Comparison of ENCODE assay signal across 23 cellular contexts in genomic region chr1:28058168-28058567, GRCh38. TPM values are rescaled to one million over a fixed set of nuclear protein-coding genes. Genes with fewer than 3 reads are reported as not detected.
DNase-seq lines count a peak whose midpoint lies in the region; ATAC-seq, FAIRE-seq and TF ChIP-seq lines count a peak whose summit lies in the region.
"Had no signal": no experiment of that assay in that cellular context is flagged by ENCODE, and none has a peak within 500 bp of the region (broad histone marks: within the 10 kb centered on the region; RNA-seq: fewer than 3 reads in every experiment).

No MANE protein-coding gene starts in this region.

- peaks cover 53% of the 10 kb centered on the region for H3K4me1 ChIP-seq in DOHH2 (ENCODE audit: control insufficient read depth, low read length)
- peaks cover 8 to 39% of the 10 kb centered on the region in 2 experiments; a peak in 4 of 5 replicates for H3K4me1 ChIP-seq in K562 (replicated peaks in 1 of 2; ENCODE audit: control insufficient read depth in 2 of 2, insufficient read depth in 2 of 2, low read length in 2 of 2)
- peaks cover 0 to 10% (median 0%) of the 10 kb centered on the region in 4 donors for H3K4me1 ChIP-seq in esophagus muscularis mucosa
- peaks cover 0 to 5% of the 10 kb centered on the region in 2 donors for H3K4me1 ChIP-seq in small intestine (ENCODE audit: control insufficient read depth in 2 of 2, insufficient read depth in 1 of 2, low read depth in 1 of 2, low read length in 1 of 2)

- H2AFZ ChIP-seq in K562 (ENCODE audit: low read depth, low read length), result no peak overlapping the region

- no peak overlapping the region for H3K4me3 Mint-ChIP-seq in CD4-positive, alpha-beta T cell
- H3K4me3 Mint-ChIP-seq: activated CD4-positive, alpha-beta memory T cell treated with anti-CD3 and anti-CD28 coated beads, Interleukin-2, amount 10 ng/mL, durations not matched to agents 7 days and 5 days; endodermal cell had no signal

- peaks cover 16% of the 10 kb centered on the region for H3K36me3 Mint-ChIP-seq in CD4-positive, alpha-beta T cell (ENCODE audit: low read depth)

- H3K9me1 ChIP-seq in K562 (ENCODE audit: control insufficient read depth, insufficient read depth, low read length), result no peaks in the 10 kb centered on the region

- TF ChIP-seq EP300 in K562 (IDR thresholded peaks at IDR 0.05; ENCODE audit: low read length) (no peak), esophagus muscularis mucosa (IDR thresholded peaks at IDR 0.05) (no peak)

- POLR2A ChIA-PET in CD4-positive, alpha-beta T cell (lab: Charles Lee), result interaction anchor here (0.8 kb wide), 1 partner anchor 98 kb away, joined by 3 read pairs; the partner anchor contains the start of gene XKR8
- POLR2A ChIA-PET in K562 (lab: Yijun Ruan, JAX), result interaction anchor here (0.6 to 3.1 kb wide), 4 partner anchors 9 to 465 kb away, joined by 3 to 10 read pairs (median 6); partner anchors contain the start of gene EYA3

- H3K9me3 Mint-ChIP-seq in CD4-positive, alpha-beta T cell, result no peaks in the 10 kb centered on the region
- H3K9me3 Mint-ChIP-seq: activated CD4-positive, alpha-beta memory T cell treated with anti-CD3 and anti-CD28 coated beads, Interleukin-2, amount 10 ng/mL, durations not matched to agents 7 days and 5 days; endodermal cell had no signal

- no peaks in the 10 kb centered on the region for H3K27me3 ChIP-seq in CD4-positive, alpha-beta T cell (ENCODE audit: control insufficient read depth, insufficient read depth, low read length)
- no peaks in the 10 kb centered on the region for H3K27me3 ChIP-seq in DOHH2 (ENCODE audit: control insufficient read depth, low read length)
- no peaks in the 10 kb centered on the region for H3K27me3 ChIP-seq in K562 (ENCODE audit: control insufficient read depth in 2 of 2, insufficient read depth in 2 of 2, low read length in 2 of 2)
- H3K27me3 ChIP-seq in esophagus muscularis mucosa, result no peaks in the 10 kb centered on the region
- no peaks in the 10 kb centered on the region for H3K27me3 ChIP-seq in small intestine (ENCODE audit: control insufficient read depth in 2 of 2, insufficient read depth in 2 of 2, low read length in 2 of 2)
- H3K27me3 ChIP-seq: MG63 had no signal

- FAIRE-seq in K562 (lab: Jason Lieb, UNC) (no peak), small intestine (lab: Jason Lieb, UNC) (no peak)
- FAIRE-seq: H54, HTR-8/SVneo had no signal

- H3K36me3 ChIP-seq in DOHH2 (ENCODE audit: control insufficient read depth, low read length) (peaks cover 33% of the 10 kb centered on the region), K562 (ENCODE audit: control insufficient read depth, insufficient read depth, low read length) (peaks cover 26% of the 10 kb centered on the region), esophagus muscularis mucosa (peaks cover 0 to 16% (median 1%) of the 10 kb centered on the region in 4 donors), small intestine (ENCODE audit: control insufficient read depth in 2 of 2, insufficient read depth in 2 of 2, low read length in 2 of 2) (no peaks in the 10 kb centered on the region)
- H3K36me3 ChIP-seq: thoracic aorta, WERI-Rb-1 had no signal

- H3K79me2 ChIP-seq in DOHH2 (ENCODE audit: control insufficient read depth, low read length) (peaks cover 65% of the 10 kb centered on the region), K562 (ENCODE audit: control insufficient read depth, insufficient read depth, low read length) (peaks cover 69% of the 10 kb centered on the region)

- DNase-seq in CD4-positive, alpha-beta T cell, result no peak
- DNase-seq in NCI-H510A (lab: John Stamatoyannopoulos, UW) (peak; percentile 34), K562 (ENCODE audit: extremely low read depth in 1 of 4, low spot score in 3 of 4) (no peak), esophagus muscularis mucosa (ENCODE audit: extremely low spot score) (no peak), OCI-M1 (lab: John Stamatoyannopoulos, UW) (no peak), Kasumi-1 (lab: John Stamatoyannopoulos, UW) (no peak), small intestine (no peak)
- DNase-seq: activated CD4-positive, alpha-beta memory T cell treated with anti-CD3 and anti-CD28 coated beads, Interleukin-2, amount 10 ng/mL, durations not matched to agents 7 days and 5 days; AML-193; amygdala; cerebellar nuclear complex; endodermal cell; left colon; MG63; NCI-H446; occipital lobe; PC-3; stimulated activated CD4-positive, alpha-beta T cell treated with anti-CD3 and anti-CD28 coated beads, Interleukin-4, amount 100 ng/mL, for 1 hour; WERI-Rb-1 had no signal

- peaks cover 42% of the 10 kb centered on the region for H3K4me1 Mint-ChIP-seq in CD4-positive, alpha-beta T cell (ENCODE audit: low read depth)
- H3K4me1 Mint-ChIP-seq: endodermal cell had no signal

- H3K27ac ChIP-seq in CD4-positive, alpha-beta T cell (ENCODE audit: low read depth, low read length), result no peak overlapping the region
- H3K27ac ChIP-seq in DOHH2 (ENCODE audit: low read depth, low read length), result no peak overlapping the region
- peak overlapping the region; percentile 41; the same call in 1 of the 3 replicates for H3K27ac ChIP-seq in K562 (ENCODE audit: extremely low read depth, low read depth, low read length)
- no peak overlapping the region for H3K27ac ChIP-seq in esophagus muscularis mucosa (replicated peaks in 1 of 4)
- no peak overlapping the region for H3K27ac ChIP-seq in small intestine (ENCODE audit: low read depth in 1 of 2, low read length in 1 of 2)
- H3K27ac ChIP-seq: thoracic aorta, WERI-Rb-1 had no signal

- H3K9me2 ChIP-seq in DOHH2 (replicated peaks; ENCODE audit: control insufficient read depth, low read length), result no peaks in the 10 kb centered on the region

- H3K9me3 ChIP-seq in CD4-positive, alpha-beta T cell (ENCODE audit: control insufficient read depth, low read length), result no peaks in the 10 kb centered on the region
- H3K9me3 ChIP-seq in DOHH2 (ENCODE audit: control insufficient read depth, insufficient read depth, low read length) (no peaks in the 10 kb centered on the region), K562 (replicated peaks; ENCODE audit: control insufficient read depth, insufficient read depth, low read depth, low read length) (peaks cover 2% of the 10 kb centered on the region; the same call in 1 of the 2 replicates), esophagus muscularis mucosa (no peaks in the 10 kb centered on the region), small intestine (ENCODE audit: control insufficient read depth, low read depth) (no peaks in the 10 kb centered on the region)
- H3K9me3 ChIP-seq: MG63, thoracic aorta had no signal

- peak overlapping the region; percentile 16 for H3K27ac Mint-ChIP-seq in CD4-positive, alpha-beta T cell
- H3K27ac Mint-ChIP-seq: activated CD4-positive, alpha-beta memory T cell treated with anti-CD3 and anti-CD28 coated beads, Interleukin-2, amount 10 ng/mL, durations not matched to agents 7 days and 5 days; endodermal cell had no signal

- TF ChIP-seq RAD21 in K562 (CRISPR knock-in tag; conservative IDR thresholded peaks at IDR 0.05 in 1 of 2, IDR thresholded peaks at IDR 0.05 in 1 of 2), result no peak; a peak in 1 of 4 replicates

- H4K20me1 ChIP-seq in DOHH2 (ENCODE audit: control insufficient read depth, insufficient read depth, low read depth, low read length), result no peaks in the 10 kb centered on the region
- H4K20me1 ChIP-seq in K562 (replicated peaks; ENCODE audit: control insufficient read depth, insufficient read depth, low read length), result 0 out of 2 replicates have a peak, but pooled peaks cover 8% of the 10 kb centered on the region

- no peaks in the 10 kb centered on the region for H3K27me3 Mint-ChIP-seq in CD4-positive, alpha-beta T cell
- H3K27me3 Mint-ChIP-seq: activated CD4-positive, alpha-beta memory T cell treated with anti-CD3 and anti-CD28 coated beads, Interleukin-2, amount 10 ng/mL, durations not matched to agents 7 days and 5 days had no signal

- peak overlapping the region; percentile 38; the same call in 1 of the 2 replicates for H3K4me2 ChIP-seq in DOHH2 (ENCODE audit: low read length)
- H3K4me2 ChIP-seq in K562 (ENCODE audit: insufficient read depth, low read length), result no peak overlapping the region

- no peaks in the 10 kb centered on the region; the same call in 1 of the 2 replicates for H3F3A ChIP-seq in DOHH2 (ENCODE audit: control insufficient read depth, insufficient read depth)

- ATAC-seq in CD4-positive, alpha-beta T cell (ENCODE audit: poor library complexity), result no peak
- ATAC-seq in K562, result no peak
- ATAC-seq: left colon, PC-3 had no signal

- in situ Hi-C loops in K562 (cut with MboI), result no loop called here

- TF ChIP-seq CTCF in CD4-positive, alpha-beta T cell (IDR thresholded peaks at IDR 0.05), result no peak
- TF ChIP-seq CTCF in DOHH2 (IDR thresholded peaks at IDR 0.05; ENCODE audit: low read depth, low read length, poor library complexity, severe bottlenecking) (no peak), K562 (IDR thresholded peaks at IDR 0.05 in 2 of 3, conservative IDR thresholded peaks at IDR 0.05 in 1 of 3; ENCODE audit: insufficient read depth in 2 of 3, low read depth in 1 of 3, low read length in 3 of 3) (no peak), esophagus muscularis mucosa (IDR thresholded peaks at IDR 0.05) (no peak)

- peak overlapping the region in 1 of 2 experiments; percentile 24; a peak in 1 of 4 replicates for H3K9ac ChIP-seq in K562 (ENCODE audit: insufficient read depth in 1 of 2, low read depth in 2 of 2, low read length in 2 of 2)

- H3K4me3 ChIP-seq in DOHH2 (ENCODE audit: low read length) (no peak overlapping the region), K562 (no peak overlapping the region), esophagus muscularis mucosa (no peak overlapping the region), small intestine (ENCODE audit: low read depth in 1 of 2, low read length in 2 of 2) (no peak overlapping the region)
- H3K4me3 ChIP-seq: MG63, thoracic aorta had no signal

- BruUV-seq in K562 (replicated peaks; lab: Mats Ljungman, UMichigan), result no TSS peak

- TF ChIP-seq POLR2A in K562 (conservative IDR thresholded peaks at IDR 0.05) (no peak), esophagus muscularis mucosa (IDR thresholded peaks at IDR 0.05; ENCODE audit: low read depth) (no peak)

- WGBS in K562 (ENCODE audit: insufficient coverage, low coverage, missing lambda C conversion rate), result 18% methylated on average over 4 of the region's 4 CpGs
- 79% methylated on average over 4 of the region's 4 CpGs for WGBS in esophagus muscularis mucosa
- WGBS in small intestine, 3 donors, result 65 to 70% (median 65%) methylated on average over 4 of the region's 4 CpGs

- CTCF ChIA-PET in CD4-positive, alpha-beta T cell (lab: Charles Lee), result interaction anchor here (1.1 kb wide), 1 partner anchor 1889 kb away, joined by 3 read pairs; the partner anchor contains the start of gene ZNF593
- CTCF ChIA-PET in K562 (lab: Yijun Ruan, JAX; ENCODE audit: low intra/inter-chr PET ratio), result no interaction called here

- intact Hi-C loops in CD4-positive, alpha-beta T cell (cut with DNase I, micrococcal nuclease), result no loop called here
- intact Hi-C loops in K562 (cut with micrococcal nuclease), result no loop called here
- intact Hi-C loops in esophagus muscularis mucosa (cut with DNase I), result loop anchor here (1.0 kb wide), 1 partner anchor 47 kb away; no protein-coding TSS in a partner anchor

RNA-seq across cellular contexts. Expression of gene EYA3, which starts 30.2 kb away (rescaled TPM):
- total RNA-seq in CD4-positive, alpha-beta T cell, result 1 to 10 TPM; 5.7 to 6.4 TPM
- 65.3 and 113 TPM in 2 replicates for total RNA-seq in K562 (2011; cell fraction: chromatin; rRNA removed; ENCODE audit: low replicate concordance)
- total RNA-seq in K562 (2011; cell fraction: nucleolus; rRNA removed), result 27.8 and 35.9 TPM in 2 replicates
- total RNA-seq in K562 (2011; cell fraction: nucleoplasm; rRNA removed), result 43.1 and 57.6 TPM in 2 replicates
- total RNA-seq in K562 (2014; rRNA removed) (19.4 and 21.7 TPM in 2 replicates), K562 (2014; rRNA removed; fragmentation: Illumina TruSeq; extraction: Trizol) (51.3 and 55.7 TPM in 2 replicates), K562 (2015; rRNA removed; fragmentation: Illumina TruSeq; extraction: Trizol) (45.4 and 48.1 TPM in 2 replicates), K562 (2021) (45.6 and 51.3 TPM in 2 replicates), esophagus muscularis mucosa (10 to 100 TPM in 1 of 4 donors, 1 to 10 TPM in 3; 8.2 to 11.9 (median 8.7) TPM)
- polyA plus RNA-seq in K562 (2011; rRNA removed) (64.0 and 74.6 TPM in 2 replicates), K562 (2014; fragmentation: Illumina TruSeq; extraction: Trizol) (35.2 and 41.9 TPM in 2 replicates), K562 (2014; fragmentation: Nextera tagmentation; extraction: Ambion mirVana) (10 to 100 TPM; 29.4 to 43.6 TPM), K562 (2014; rRNA removed) (27.7 and 30.0 TPM in 2 replicates), small intestine (1 to 10 TPM; 3.2 to 7.9 (median 4.9) TPM)
- 38.9 and 49.0 TPM in 2 replicates for polyA plus RNA-seq in K562 (2011; cell fraction: cytosol; rRNA removed)
- polyA plus RNA-seq in K562 (2011; cell fraction: nucleus; rRNA removed), result 44.1 and 52.2 TPM in 2 replicates
- polyA plus RNA-seq in K562 (2012), result 19.5 and 28.8 TPM in 2 replicates
- 119 and 132 TPM in 2 replicates for polyA minus RNA-seq in K562 (2011; rRNA and poly(A)+ RNA removed)
- polyA minus RNA-seq in K562 (2011; cell fraction: cytosol; rRNA and poly(A)+ RNA removed), result 36.9 and 40.8 TPM in 2 replicates
- polyA minus RNA-seq in K562 (2011; cell fraction: nucleus; rRNA and poly(A)+ RNA removed), result 20.6 and 42.0 TPM in 2 replicates
